In genomic region chr20:50242548-50242862, GRCh38 we compare ENCODE assay signal across 16 cellular contexts. TPM values are rescaled to one million over a fixed set of nuclear protein-coding genes. Genes with fewer than 3 reads are reported as not detected.
A peak's percentile ranks its signal among the peaks of the same experiment; 100 is the strongest.
DNase-seq lines count a peak whose midpoint lies in the region; ATAC-seq and TF ChIP-seq lines count a peak whose summit lies in the region.
"Had no signal": no experiment of that assay in that cellular context is flagged by ENCODE, and none has a peak within 500 bp of the region (broad histone marks: within the 10 kb centered on the region; RNA-seq: fewer than 3 reads in every experiment).

No MANE protein-coding gene starts in this region.

- no peak for TF ChIP-seq POLR2A in transverse colon (IDR thresholded peaks at IDR 0.05)

- no peaks in the 10 kb centered on the region for H4K20me1 ChIP-seq in osteoblast (ENCODE audit: insufficient read depth, low read length)
- H4K20me1 ChIP-seq: BLaER1 had no signal

- peak overlapping the region; percentile 93 for H3K27ac Mint-ChIP-seq in Calu3 (ENCODE audit: unreplicated experiment)
- peak overlapping the region; percentile 5 for H3K27ac Mint-ChIP-seq in dendritic cell treated with granulocyte-macrophage colony-stimulating factor and Interleukin-4, amounts not matched to agents 40 ng/mL and 50 ng/mL, for 4 days
- H3K27ac Mint-ChIP-seq in activated CD4-positive, alpha-beta memory T cell treated with anti-CD3 and anti-CD28 coated beads, Interleukin-2, amount 10 ng/mL, durations not matched to agents 7 days and 5 days, result no peak overlapping the region
- H3K27ac Mint-ChIP-seq: CD8-positive, alpha-beta T cell had no signal

- H3K36me3 Mint-ChIP-seq in Calu3 (ENCODE audit: insufficient read depth, unreplicated experiment), result peaks cover 54% of the 10 kb centered on the region
- H3K36me3 Mint-ChIP-seq in dendritic cell treated with granulocyte-macrophage colony-stimulating factor and Interleukin-4, amounts not matched to agents 40 ng/mL and 50 ng/mL, for 4 days (ENCODE audit: low read depth), result no peaks in the 10 kb centered on the region
- H3K36me3 Mint-ChIP-seq in activated CD4-positive, alpha-beta memory T cell treated with anti-CD3 and anti-CD28 coated beads, Interleukin-2, amount 10 ng/mL, durations not matched to agents 7 days and 5 days (ENCODE audit: low read depth), result no peaks in the 10 kb centered on the region
- H3K36me3 Mint-ChIP-seq: CD8-positive, alpha-beta T cell had no signal

- DNase-seq in Calu3 (no peak), Panc1 (ENCODE audit: low read depth, low spot score) (no peak), osteoblast (ENCODE audit: insufficient read length, low spot score, missing footprints) (peak; percentile 30), transverse colon (no peak)
- no peak for DNase-seq in activated CD4-positive, alpha-beta memory T cell treated with anti-CD3 and anti-CD28 coated beads, Interleukin-2, amount 10 ng/mL, durations not matched to agents 7 days and 5 days
- DNase-seq in stimulated activated CD4-positive, alpha-beta T cell treated with anti-CD3 and anti-CD28 coated beads, Interleukin-2, amount 100 ng/mL, for 48 hours, result no peak
- no peak for DNase-seq in activated T-cell treated with anti-CD3 and anti-CD28 coated beads, Interleukin-2, amount 50 U/mL, for 48 hours
- DNase-seq: CD8-positive, alpha-beta T cell; DMS79 treated with DMSO at 0.1 percent for 48 hours; GOT3; NCI-H1417 treated with DMSO at 0.1 percent for 48 hours; NCI-H2029 treated with DMSO at 0.1 percent for 48 hours; NCI-H748 treated with DMSO at 0.1 percent for 48 hours; OCI-M1 had no signal

- H3K4me1 Mint-ChIP-seq in Calu3 (ENCODE audit: low read depth, unreplicated experiment), result peaks cover 96% of the 10 kb centered on the region
- peaks cover 24% of the 10 kb centered on the region for H3K4me1 Mint-ChIP-seq in dendritic cell treated with granulocyte-macrophage colony-stimulating factor and Interleukin-4, amounts not matched to agents 40 ng/mL and 50 ng/mL, for 4 days (ENCODE audit: low read depth)
- peaks cover 4% of the 10 kb centered on the region for H3K4me1 Mint-ChIP-seq in activated CD4-positive, alpha-beta memory T cell treated with anti-CD3 and anti-CD28 coated beads, Interleukin-2, amount 10 ng/mL, durations not matched to agents 7 days and 5 days

- H3K4me3 Mint-ChIP-seq in Calu3 (ENCODE audit: low read depth, unreplicated experiment), result peak overlapping the region; percentile 58
- H3K4me3 Mint-ChIP-seq in dendritic cell treated with granulocyte-macrophage colony-stimulating factor and Interleukin-4, amounts not matched to agents 40 ng/mL and 50 ng/mL, for 4 days, result no peak overlapping the region
- no peak overlapping the region for H3K4me3 Mint-ChIP-seq in activated CD4-positive, alpha-beta memory T cell treated with anti-CD3 and anti-CD28 coated beads, Interleukin-2, amount 10 ng/mL, durations not matched to agents 7 days and 5 days
- H3K4me3 Mint-ChIP-seq: CD8-positive, alpha-beta T cell had no signal

- CTCF ChIA-PET in Calu3 (lab: Charles Lee), result interaction anchor here (1.3 kb wide), 1 partner anchor 17 kb away, joined by 6 read pairs; no protein-coding TSS in a partner anchor
- CTCF ChIA-PET in Panc1 (lab: Charles Lee), result no interaction called here
- CTCF ChIA-PET in activated CD4-positive, alpha-beta memory T cell treated with anti-CD3 and anti-CD28 coated beads, Interleukin-2, amount 10 ng/mL, durations not matched to agents 7 days and 5 days (lab: Charles Lee), result no interaction called here

- no peak for TF ChIP-seq EP300 in transverse colon (IDR thresholded peaks at IDR 0.05; ENCODE audit: low read depth)

- no peak overlapping the region for H2AFZ ChIP-seq in osteoblast (ENCODE audit: low read length)

- in situ Hi-C loops in Panc1 (cut with HindIII; ENCODE audit: low pct_unique_long_range_greater_than_20kb, low sequenced_read_pairs) (no loop called here), transverse colon (cut with MboI; ENCODE audit: low pct_ligation_motif_present in 1 of 4, low pct_unique_long_range_greater_than_20kb in 1 of 4, low sequenced_read_pairs in 3 of 4) (no loop called here)

- intact Hi-C loops in Calu3 (cut with micrococcal nuclease; ENCODE audit: unreplicated experiment), result no loop called here
- intact Hi-C loops in Panc1 (cut with micrococcal nuclease; ENCODE audit: unreplicated experiment), result no loop called here
- intact Hi-C loops in dendritic cell treated with granulocyte-macrophage colony-stimulating factor and Interleukin-4, amounts not matched to agents 40 ng/mL and 50 ng/mL, for 4 days (cut with micrococcal nuclease), result no loop called here
- intact Hi-C loops in transverse colon (cut with DNase I; ENCODE audit: low total_unique reads), result no loop called here

- H3K4me3 ChIP-seq in Panc1 (ENCODE audit: low read depth in 2 of 2, low read length in 2 of 2) (no peak overlapping the region), osteoblast (ENCODE audit: insufficient read depth, low read length) (no peak overlapping the region), transverse colon (no peak overlapping the region)
- H3K4me3 ChIP-seq: BLaER1 had no signal

- BruUV-seq in Calu3 (replicated peaks; lab: Mats Ljungman, UMichigan) (TSS peak; percentile 64), Panc1 (replicated peaks; lab: Mats Ljungman, UMichigan) (no TSS peak)

- no peaks in the 10 kb centered on the region for H3K36me3 ChIP-seq in Panc1 (ENCODE audit: control insufficient read depth, insufficient read depth, low read length)
- H3K36me3 ChIP-seq in osteoblast (ENCODE audit: insufficient read depth, low read length), result no peaks in the 10 kb centered on the region
- no peaks in the 10 kb centered on the region for H3K36me3 ChIP-seq in transverse colon
- H3K36me3 ChIP-seq: BLaER1 had no signal

- no peak for ATAC-seq in Panc1
- ATAC-seq: CD8-positive, alpha-beta T cell had no signal

- TF ChIP-seq CTCF in Calu3 (IDR thresholded peaks at IDR 0.05; ENCODE audit: unreplicated experiment) (no peak), Panc1 (IDR thresholded peaks at IDR 0.05) (no peak), osteoblast (IDR thresholded peaks at IDR 0.05; ENCODE audit: extremely low read depth, low read depth, low read length) (no peak), transverse colon (IDR thresholded peaks at IDR 0.05) (no peak)

- POLR2A ChIA-PET in Panc1 (lab: Charles Lee), result interaction anchor here (1.2 kb wide), 1 partner anchor 42 kb away, joined by 4 read pairs; no protein-coding TSS in a partner anchor
- POLR2A ChIA-PET in activated CD4-positive, alpha-beta memory T cell treated with anti-CD3 and anti-CD28 coated beads, Interleukin-2, amount 10 ng/mL, durations not matched to agents 7 days and 5 days (lab: Charles Lee), result no interaction called here

- H3K27ac ChIP-seq in Panc1 (ENCODE audit: low read length) (peak overlapping the region; percentile 69), osteoblast (ENCODE audit: low read depth, low read length) (no peak overlapping the region), transverse colon (no peak overlapping the region)
- H3K27ac ChIP-seq: BLaER1 had no signal

- no peaks in the 10 kb centered on the region for H3K27me3 Mint-ChIP-seq in Calu3 (ENCODE audit: unreplicated experiment)
- peaks cover 21% of the 10 kb centered on the region for H3K27me3 Mint-ChIP-seq in dendritic cell treated with granulocyte-macrophage colony-stimulating factor and Interleukin-4, amounts not matched to agents 40 ng/mL and 50 ng/mL, for 4 days
- peaks cover 14% of the 10 kb centered on the region for H3K27me3 Mint-ChIP-seq in activated CD4-positive, alpha-beta memory T cell treated with anti-CD3 and anti-CD28 coated beads, Interleukin-2, amount 10 ng/mL, durations not matched to agents 7 days and 5 days

- H3K27me3 ChIP-seq in Panc1 (ENCODE audit: control insufficient read depth, insufficient read depth, low read length), result no peaks in the 10 kb centered on the region
- no peaks in the 10 kb centered on the region for H3K27me3 ChIP-seq in osteoblast (ENCODE audit: insufficient read depth, low read length)
- no peaks in the 10 kb centered on the region for H3K27me3 ChIP-seq in transverse colon
- H3K27me3 ChIP-seq: BLaER1 had no signal

- no peaks in the 10 kb centered on the region for H3K9me3 Mint-ChIP-seq in Calu3 (ENCODE audit: low read depth, unreplicated experiment)
- no peaks in the 10 kb centered on the region for H3K9me3 Mint-ChIP-seq in dendritic cell treated with granulocyte-macrophage colony-stimulating factor and Interleukin-4, amounts not matched to agents 40 ng/mL and 50 ng/mL, for 4 days
- H3K9me3 Mint-ChIP-seq in activated CD4-positive, alpha-beta memory T cell treated with anti-CD3 and anti-CD28 coated beads, Interleukin-2, amount 10 ng/mL, durations not matched to agents 7 days and 5 days, result no peaks in the 10 kb centered on the region
- H3K9me3 Mint-ChIP-seq: CD8-positive, alpha-beta T cell had no signal

- H3K9me3 ChIP-seq in Panc1 (ENCODE audit: control insufficient read depth, insufficient read depth, low read depth, low read length) (no peaks in the 10 kb centered on the region), osteoblast (ENCODE audit: low read depth, low read length) (no peaks in the 10 kb centered on the region), transverse colon (no peaks in the 10 kb centered on the region)
- H3K9me3 ChIP-seq: BLaER1 had no signal

- H3K79me2 ChIP-seq in osteoblast (ENCODE audit: insufficient read depth, low read length), result no peaks in the 10 kb centered on the region

- H3K4me1 ChIP-seq in Panc1 (ENCODE audit: control insufficient read depth, insufficient read depth, low read length) (peaks cover 31% of the 10 kb centered on the region), osteoblast (ENCODE audit: insufficient read depth, low read length) (peaks cover 9% of the 10 kb centered on the region), transverse colon (peaks cover 0 to 9% (median 4%) of the 10 kb centered on the region in 4 donors)
- H3K4me1 ChIP-seq: BLaER1 had no signal

- WGBS in transverse colon (ENCODE audit: low coverage in 1 of 2), 2 donors, result 60% methylated on average over 6 of the region's 6 CpGs; no CpG with 5 or more reads in 1 of the 2 donors

- H3K4me2 ChIP-seq in osteoblast (ENCODE audit: insufficient read depth, low read length), result no peak overlapping the region
- H3K4me2 ChIP-seq: BLaER1 had no signal

RNA-seq across cellular contexts. Expression of gene CEBPB, which starts 51.9 kb away (rescaled TPM):
- total RNA-seq in Calu3 (2022) (137 and 147 TPM in 2 replicates), Panc1 (2021; ENCODE audit: unreplicated experiment) (52.1 TPM), osteoblast (75.7 and 79.3 TPM in 2 replicates), transverse colon (10 to 100 TPM; 26.1 to 78.9 (median 57.1) TPM)
- polyA plus RNA-seq in Panc1 (2012; ENCODE audit: insufficient read length), result 80.9 TPM
- 10 to 100 TPM; 36.5 to 37.5 TPM for total RNA-seq in activated CD4-positive, alpha-beta memory T cell treated with anti-CD3 and anti-CD28 coated beads, Interleukin-2, amount 10 ng/mL, durations not matched to agents 7 days and 5 days
